In genomic region chr13:109812375-109812774, GRCh38 we compare ENCODE assay signal across 15 cellular contexts. TPM values are rescaled to one million over a fixed set of nuclear protein-coding genes. Genes with fewer than 3 reads are reported as not detected.
DNase-seq lines count a peak whose midpoint lies in the region; ATAC-seq and TF ChIP-seq lines count a peak whose summit lies in the region.
"Had no signal": no experiment of that assay in that cellular context is flagged by ENCODE, and none has a peak within 500 bp of the region (broad histone marks: within the 10 kb centered on the region; RNA-seq: fewer than 3 reads in every experiment).

No MANE protein-coding gene starts in this region.

- peak; percentile 54 for DNase-seq in HT-29 (ENCODE audit: low spot score)
- peak; percentile 20 for DNase-seq in choroid plexus epithelial cell (ENCODE audit: low read depth)
- DNase-seq in left kidney (ENCODE audit: low read depth, low spot score) = peak; percentile 37
- no peak for DNase-seq in GM10266 (ENCODE audit: extremely low spot score)
- DNase-seq in middle frontal gyrus (ENCODE audit: extremely low spot score, low spot score) = no peak
- no peak for DNase-seq in MCF 10A (ENCODE audit: unreplicated experiment)
- DNase-seq: Caco-2; CD8-positive, alpha-beta T cell; DND-41; GF-D8; GM23248; H9; IMR-90 had no signal

- POLR2A ChIA-PET in MCF 10A (lab: Yijun Ruan, JAX) = no interaction called here

- no peaks in the 10 kb centered on the region for H3K27me3 Mint-ChIP-seq in MCF 10A (ENCODE audit: insufficient read depth, unreplicated experiment)

- intact Hi-C loops in MCF 10A (cut with micrococcal nuclease) = no loop called here

- no peaks in the 10 kb centered on the region for H3K36me3 Mint-ChIP-seq in MCF 10A (ENCODE audit: insufficient read depth, unreplicated experiment)
- H3K36me3 Mint-ChIP-seq: CD14-positive monocyte; CD8-positive, alpha-beta T cell had no signal

- H3K4me3 ChIP-seq in choroid plexus epithelial cell (ENCODE audit: low read depth, low read length) = no peak overlapping the region
- H3K4me3 ChIP-seq: GM23248 had no signal

- CTCF ChIA-PET in MCF 10A (lab: Yijun Ruan, JAX) = interaction anchor here (1.2 kb wide), 1 partner anchor 28 kb away, joined by 5 read pairs; no protein-coding TSS in a partner anchor

- no TSS peak for BruUV-seq in MCF 10A (replicated peaks; lab: Mats Ljungman, UMichigan)

- peaks cover 14% of the 10 kb centered on the region for H3K4me1 Mint-ChIP-seq in MCF 10A (ENCODE audit: insufficient read depth, unreplicated experiment)
- H3K4me1 Mint-ChIP-seq: CD14-positive monocyte had no signal

- TF ChIP-seq CTCF in choroid plexus epithelial cell (conservative IDR thresholded peaks at IDR 0.05; ENCODE audit: low read depth, low read length) (no peak), GM10266 (IDR thresholded peaks at IDR 0.05; ENCODE audit: control insufficient read depth, insufficient read depth, low read depth, missing control alignments) (no peak), MCF 10A (IDR thresholded peaks at IDR 0.05; ENCODE audit: unreplicated experiment) (no peak)

- ATAC-seq in GM21367 (IDR thresholded peaks at IDR 0.05; ENCODE audit: unreplicated experiment) = no peak
- ATAC-seq: CD8-positive, alpha-beta T cell had no signal

- H3K9me3 Mint-ChIP-seq in MCF 10A (ENCODE audit: unreplicated experiment) = no peaks in the 10 kb centered on the region
- H3K9me3 Mint-ChIP-seq: CD8-positive, alpha-beta T cell; H9 had no signal

- no peak overlapping the region for H3K4me3 Mint-ChIP-seq in MCF 10A (ENCODE audit: unreplicated experiment)
- H3K4me3 Mint-ChIP-seq: CD14-positive monocyte; CD8-positive, alpha-beta T cell; H9 had no signal

- no peak overlapping the region for H3K27ac Mint-ChIP-seq in MCF 10A (ENCODE audit: low read depth, unreplicated experiment)
- H3K27ac Mint-ChIP-seq: CD8-positive, alpha-beta T cell; H9 had no signal

RNA-seq across cellular contexts. Expression of gene IRS2, which starts 26.0 kb away (rescaled TPM):
- 8.2 and 9.1 TPM in 2 replicates for total RNA-seq in HT-29 (2014; rRNA removed; shearing (Covaris generic))
- total RNA-seq in MCF 10A (2022) = 41.8 and 48.5 TPM in 2 replicates

Comparison
In these comparisons a context has a peak if more than half of its experiments do, and no peak if none do; other contexts are left out.
1. DNase-seq: peak in HT-29 (single experiment), choroid plexus epithelial cell (single experiment) and left kidney (single experiment); none in GM10266 (single experiment), middle frontal gyrus (single experiment) and MCF 10A (single experiment).